In the genomic region with DNA sequence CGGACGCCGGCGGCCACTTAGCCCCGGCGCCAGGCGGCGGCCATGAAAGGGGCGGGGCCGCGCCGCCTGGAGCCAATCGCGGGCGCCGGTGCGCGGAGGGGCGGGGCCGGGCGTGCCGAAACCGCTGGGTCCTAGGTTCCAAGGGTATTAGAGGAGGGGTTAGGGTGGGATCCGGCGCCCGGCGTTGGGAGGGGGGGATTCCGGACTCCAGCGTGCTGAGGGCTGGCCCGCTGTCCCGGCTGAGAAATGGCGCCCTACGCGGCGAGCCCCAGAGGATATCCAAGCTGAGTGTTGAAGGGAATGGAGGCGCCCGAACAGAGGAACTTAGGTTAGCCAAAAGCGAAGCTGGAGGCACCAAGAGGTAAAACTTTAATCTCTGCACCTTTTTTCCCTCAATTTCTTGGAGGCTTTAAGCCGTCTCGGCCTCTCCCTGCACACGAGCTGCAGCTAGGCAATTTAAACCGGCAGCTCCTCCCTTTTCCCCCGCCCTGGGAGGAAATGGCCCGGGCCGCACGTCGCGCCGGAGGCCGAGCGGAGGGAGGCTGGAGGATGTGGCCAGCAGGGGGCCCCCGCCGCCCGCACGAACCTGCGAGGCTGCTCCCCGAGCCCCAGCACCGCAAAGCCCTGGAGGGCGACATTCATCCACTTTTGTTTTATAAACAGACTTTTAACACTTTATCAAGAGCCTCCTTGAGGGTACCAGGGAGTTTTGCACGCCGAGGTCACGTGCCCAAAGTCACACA, we compare ENCODE assay signal across 1 cellular context.
TF ChIP-seq lines count a peak whose summit lies in the region.

A gene with protein sequence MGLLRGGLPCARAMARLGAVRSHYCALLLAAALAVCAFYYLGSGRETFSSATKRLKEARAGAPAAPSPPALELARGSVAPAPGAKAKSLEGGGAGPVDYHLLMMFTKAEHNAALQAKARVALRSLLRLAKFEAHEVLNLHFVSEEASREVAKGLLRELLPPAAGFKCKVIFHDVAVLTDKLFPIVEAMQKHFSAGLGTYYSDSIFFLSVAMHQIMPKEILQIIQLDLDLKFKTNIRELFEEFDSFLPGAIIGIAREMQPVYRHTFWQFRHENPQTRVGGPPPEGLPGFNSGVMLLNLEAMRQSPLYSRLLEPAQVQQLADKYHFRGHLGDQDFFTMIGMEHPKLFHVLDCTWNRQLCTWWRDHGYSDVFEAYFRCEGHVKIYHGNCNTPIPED (minus strand): TSS at position 44 of the 743 bp plus-strand sequence. CDS start 101 bp downstream, outside the sequence.

TF ChIP-seq in K562, 482 proteins besides CTCF, POLR2A, EP300 and RAD21 (continued from another document and continues in another):
- TF ChIP-seq BHLHE40 (IDR thresholded peaks at IDR 0.05; ENCODE audit: low read length) = peak; percentile 94
- TF ChIP-seq RBM39 (optimal IDR thresholded peaks at IDR 0.05; ENCODE audit: low read depth, low read length) = no peak
- TF ChIP-seq, protein P1, sequence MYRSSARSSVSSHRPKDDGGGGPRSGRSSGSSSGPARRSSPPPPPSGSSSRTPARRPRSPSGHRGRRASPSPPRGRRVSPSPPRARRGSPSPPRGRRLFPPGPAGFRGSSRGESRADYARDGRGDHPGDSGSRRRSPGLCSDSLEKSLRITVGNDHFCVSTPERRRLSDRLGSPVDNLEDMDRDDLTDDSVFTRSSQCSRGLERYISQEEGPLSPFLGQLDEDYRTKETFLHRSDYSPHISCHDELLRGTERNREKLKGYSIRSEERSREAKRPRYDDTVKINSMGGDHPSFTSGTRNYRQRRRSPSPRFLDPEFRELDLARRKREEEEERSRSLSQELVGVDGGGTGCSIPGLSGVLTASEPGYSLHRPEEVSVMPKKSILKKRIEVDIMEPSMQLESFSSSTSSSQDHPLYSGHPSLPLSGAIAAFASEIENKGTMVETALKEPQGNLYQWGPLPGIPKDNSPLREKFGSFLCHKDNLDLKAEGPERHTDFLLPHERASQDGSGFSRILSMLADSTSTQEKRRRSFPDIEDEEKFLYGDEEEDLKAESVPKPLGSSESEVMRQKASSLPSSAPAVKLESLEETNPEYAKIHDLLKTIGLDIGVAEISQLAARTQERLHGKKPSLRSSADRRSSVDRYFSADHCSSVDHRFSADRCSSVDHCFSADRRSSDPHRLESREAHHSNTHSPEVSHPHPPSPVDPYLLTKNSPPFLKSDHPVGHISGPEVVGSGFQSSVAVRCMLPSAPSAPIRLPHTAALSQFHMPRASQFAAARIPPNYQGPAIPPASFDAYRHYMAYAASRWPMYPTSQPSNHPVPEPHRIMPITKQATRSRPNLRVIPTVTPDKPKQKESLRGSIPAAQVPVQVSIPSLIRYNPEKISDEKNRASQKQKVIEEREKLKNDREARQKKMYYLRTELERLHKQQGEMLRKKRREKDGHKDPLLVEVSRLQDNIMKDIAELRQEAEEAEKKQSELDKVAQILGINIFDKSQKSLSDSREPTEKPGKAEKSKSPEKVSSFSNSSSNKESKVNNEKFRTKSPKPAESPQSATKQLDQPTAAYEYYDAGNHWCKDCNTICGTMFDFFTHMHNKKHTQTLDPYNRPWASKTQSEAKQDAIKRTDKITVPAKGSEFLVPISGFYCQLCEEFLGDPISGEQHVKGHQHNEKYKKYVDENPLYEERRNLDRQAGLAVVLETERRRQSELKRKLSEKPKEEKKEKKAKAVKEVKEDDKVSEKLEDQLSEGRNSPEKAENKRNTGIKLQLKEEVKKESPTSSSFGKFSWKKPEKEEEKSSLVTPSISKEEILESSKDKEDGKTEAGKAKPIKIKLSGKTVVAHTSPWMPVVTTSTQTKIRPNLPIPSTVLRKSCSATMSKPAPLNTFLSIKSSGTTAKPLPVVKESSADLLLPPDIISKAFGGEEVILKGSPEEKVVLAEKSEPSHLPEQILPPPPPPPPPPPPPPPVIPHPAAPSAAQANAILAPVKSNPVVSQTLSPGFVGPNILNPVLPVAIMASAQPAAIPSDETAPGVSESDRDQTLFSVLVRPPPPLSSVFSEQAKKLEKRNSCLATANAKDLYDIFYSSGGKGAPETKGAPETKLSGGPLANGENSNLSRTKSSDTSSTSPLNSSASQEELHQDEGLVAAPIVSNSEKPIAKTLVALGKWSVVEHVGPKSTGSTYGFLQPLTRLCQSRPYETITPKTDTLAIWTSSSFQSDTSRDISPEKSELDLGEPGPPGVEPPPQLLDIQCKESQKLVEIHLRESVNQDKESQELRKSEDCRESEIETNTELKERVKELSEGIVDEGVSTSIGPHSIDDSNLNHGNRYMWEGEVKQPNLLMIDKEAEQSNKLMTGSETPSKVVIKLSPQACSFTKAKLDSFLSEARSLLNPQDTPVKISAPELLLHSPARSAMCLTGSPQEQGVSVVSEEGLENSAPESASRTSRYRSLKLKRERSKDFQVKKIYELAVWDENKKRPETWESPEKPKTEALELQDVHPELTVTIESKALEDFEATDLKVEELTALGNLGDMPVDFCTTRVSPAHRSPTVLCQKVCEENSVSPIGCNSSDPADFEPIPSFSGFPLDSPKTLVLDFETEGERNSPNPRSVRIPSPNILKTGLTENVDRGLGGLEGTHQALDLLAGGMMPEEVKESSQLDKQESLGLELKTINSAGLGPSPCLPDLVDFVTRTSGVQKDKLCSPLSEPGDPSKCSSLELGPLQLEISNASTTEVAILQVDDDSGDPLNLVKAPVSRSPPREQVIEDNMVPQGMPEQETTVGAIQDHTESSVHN (IDR thresholded peaks at IDR 0.05; ENCODE audit: borderline replicate concordance in 1 of 2, low read depth in 1 of 2) = no peak
- 0 out of 4 replicates have a peak, but pooled peaks have one; percentile 39 to 52 for TF ChIP-seq MLLT1 (IDR thresholded peaks at IDR 0.05)
- no peak for TF ChIP-seq ZNF551 (CRISPR knock-in tag; IDR thresholded peaks at IDR 0.05)
- no peak for TF ChIP-seq PURB (CRISPR knock-in tag; IDR thresholded peaks at IDR 0.05; ENCODE audit: low read depth)
- no peak for TF ChIP-seq TRIM28 (IDR thresholded peaks at IDR 0.05)
- peak; percentile 40; the same call in 1 of the 2 replicates for TF ChIP-seq HCFC1 (IDR thresholded peaks at IDR 0.05; ENCODE audit: low read depth, low read length)
- TF ChIP-seq RHOXF2B (CRISPR knock-in tag; conservative IDR thresholded peaks at IDR 0.05) = no peak
- TF ChIP-seq CSDE1 (IDR thresholded peaks at IDR 0.05) = no peak
- TF ChIP-seq CCNT2 (IDR thresholded peaks at IDR 0.05; ENCODE audit: borderline replicate concordance, extremely low read depth, insufficient read length, low read depth, low read length) = peak; percentile 84
- TF ChIP-seq ZC3H4 (CRISPR knock-in tag; IDR thresholded peaks at IDR 0.05; ENCODE audit: borderline replicate concordance) = no peak
- TF ChIP-seq KLF16 (IDR thresholded peaks at IDR 0.05) = no peak; the same call in 1 of the 2 replicates
- no peak for TF ChIP-seq ELF2 (CRISPR knock-in tag; IDR thresholded peaks at IDR 0.05)
- no peak for TF ChIP-seq ZNF655 (CRISPR knock-in tag; IDR thresholded peaks at IDR 0.05)
- no peak for TF ChIP-seq ZBTB9 (CRISPR knock-in tag; IDR thresholded peaks at IDR 0.05)
- 0 out of 2 replicates have a peak, but pooled peaks have one; percentile 16 for TF ChIP-seq TEAD2 (tag; IDR thresholded peaks at IDR 0.05)
- no peak for TF ChIP-seq HLTF (IDR thresholded peaks at IDR 0.05)
- no peak for TF ChIP-seq SMARCC2 (IDR thresholded peaks at IDR 0.05; ENCODE audit: low read depth)
- TF ChIP-seq KLF6 (CRISPR knock-in tag; IDR thresholded peaks at IDR 0.05; ENCODE audit: borderline replicate concordance) = no peak
- TF ChIP-seq PTTG1 (tag; IDR thresholded peaks at IDR 0.05; ENCODE audit: low read depth) = no peak
- no peak for TF ChIP-seq ZNF740 (CRISPR knock-in tag; IDR thresholded peaks at IDR 0.05)
- TF ChIP-seq ZNF740 (tag; IDR thresholded peaks at IDR 0.05) = no peak
- TF ChIP-seq ETV5 (CRISPR knock-in tag; IDR thresholded peaks at IDR 0.05; ENCODE audit: low read depth) = no peak
- peak; percentile 85 for TF ChIP-seq MYNN (IDR thresholded peaks at IDR 0.05)
- no peak for TF ChIP-seq MYNN (CRISPR knock-in tag; IDR thresholded peaks at IDR 0.05)
- TF ChIP-seq RAD51 (IDR thresholded peaks at IDR 0.05; ENCODE audit: borderline replicate concordance, low read depth) = peak; percentile 93
- TF ChIP-seq PTRF (tag; IDR thresholded peaks at IDR 0.05) = no peak
- TF ChIP-seq CUX1 (CRISPR knock-in tag; IDR thresholded peaks at IDR 0.05) = no peak
- TF ChIP-seq, protein P2, sequence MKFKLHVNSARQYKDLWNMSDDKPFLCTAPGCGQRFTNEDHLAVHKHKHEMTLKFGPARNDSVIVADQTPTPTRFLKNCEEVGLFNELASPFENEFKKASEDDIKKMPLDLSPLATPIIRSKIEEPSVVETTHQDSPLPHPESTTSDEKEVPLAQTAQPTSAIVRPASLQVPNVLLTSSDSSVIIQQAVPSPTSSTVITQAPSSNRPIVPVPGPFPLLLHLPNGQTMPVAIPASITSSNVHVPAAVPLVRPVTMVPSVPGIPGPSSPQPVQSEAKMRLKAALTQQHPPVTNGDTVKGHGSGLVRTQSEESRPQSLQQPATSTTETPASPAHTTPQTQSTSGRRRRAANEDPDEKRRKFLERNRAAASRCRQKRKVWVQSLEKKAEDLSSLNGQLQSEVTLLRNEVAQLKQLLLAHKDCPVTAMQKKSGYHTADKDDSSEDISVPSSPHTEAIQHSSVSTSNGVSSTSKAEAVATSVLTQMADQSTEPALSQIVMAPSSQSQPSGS (CRISPR knock-in tag; IDR thresholded peaks at IDR 0.05) = no peak
- no peak for TF ChIP-seq ZNF121 (CRISPR knock-in tag; conservative IDR thresholded peaks at IDR 0.05)
